In the genomic region with DNA sequence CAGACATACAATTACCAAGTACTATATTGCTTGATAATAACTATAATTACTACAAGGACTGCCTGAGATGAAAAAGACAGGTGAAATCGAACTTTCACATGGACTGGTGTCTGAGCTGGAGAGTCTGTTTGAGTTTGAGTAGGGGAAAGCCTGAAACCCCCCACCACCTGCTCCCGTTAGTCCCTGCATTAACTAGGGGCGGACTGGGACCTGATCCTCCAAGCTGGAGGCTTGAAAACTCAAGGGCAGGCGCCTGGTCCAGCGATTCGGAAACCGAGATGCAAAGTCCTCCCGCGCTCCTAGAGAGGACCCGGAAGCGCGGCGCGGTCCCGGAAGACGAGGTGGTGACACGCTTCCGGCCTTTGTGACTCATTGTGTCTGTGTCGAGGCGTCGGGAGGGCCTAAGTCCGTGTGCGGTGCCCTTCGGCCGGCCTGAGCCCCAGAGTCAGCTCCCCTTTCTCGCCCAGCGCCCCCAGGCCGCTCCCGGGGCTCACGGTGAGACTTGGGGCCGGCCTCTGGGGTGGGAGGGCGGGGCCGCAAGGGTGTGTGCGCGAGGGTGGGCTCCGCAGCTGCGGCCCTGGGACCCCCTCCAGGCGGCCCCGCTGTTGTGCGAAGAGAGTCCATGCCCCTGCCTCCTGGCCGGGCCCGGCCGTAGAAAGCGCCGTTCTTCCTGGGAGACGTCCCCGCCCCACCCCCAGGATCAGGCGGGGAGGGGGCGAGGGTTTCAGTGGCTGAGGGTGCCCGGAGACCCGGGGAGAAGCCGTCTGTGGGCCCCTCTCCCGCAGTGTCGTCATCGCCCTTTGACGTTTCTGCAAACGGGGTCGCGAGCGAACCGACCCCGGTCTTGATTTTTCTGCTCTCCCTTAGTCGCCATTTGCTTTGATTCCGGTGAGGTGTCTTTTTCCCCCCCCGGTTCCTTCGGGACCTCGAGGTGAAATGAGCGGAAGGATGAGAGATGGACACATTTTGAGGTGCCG, we compare ENCODE assay signal across 8 cellular contexts. TPM values are rescaled to one million over a fixed set of nuclear protein-coding genes. Genes with fewer than 3 reads are reported as not detected.
DNase-seq lines count a peak whose midpoint lies in the region; ATAC-seq, FAIRE-seq and TF ChIP-seq lines count a peak whose summit lies in the region.

A gene (plus strand): TSS at position 365 of the 977 bp plus-strand sequence. CDS start 7,911 bp downstream, outside the sequence.

- ATAC-seq in HG02970 (IDR thresholded peaks at IDR 0.05; ENCODE audit: low FRiP score, unreplicated experiment) (peak; percentile 80), aorta (ENCODE audit: low FRiP score) (peak; percentile 98)

- H3K27ac ChIP-seq in hepatocyte (peak within 1 kb of the TSS; percentile 99), aorta (ENCODE audit: low read depth in 1 of 2, low read length in 2 of 2) (peak within 1 kb of the TSS; percentile 81 to 95)

- 3% methylated on average over 44 of the region's 69 CpGs for WGBS in hepatocyte (ENCODE audit: low lambda C conversion rate, missing lambda C conversion rate)
- 2% methylated on average over 60 to 69 of the region's 69 CpGs for WGBS in aorta, 2 donors

- H3K36me3 ChIP-seq in hepatocyte (replicated peaks; ENCODE audit: insufficient read depth, low read depth) (no peaks in the 10 kb centered on the region), aorta (ENCODE audit: control insufficient read depth in 1 of 2, insufficient read depth in 2 of 2, low read length in 1 of 2) (no peaks in the 10 kb centered on the region)

- intact Hi-C loops in aorta (cut with DNase I), result loop anchor here in 1 of 2 donors (1.0 kb wide), 1 partner anchor 35 kb away; no protein-coding TSS in a partner anchor

- H3K4me2 ChIP-seq in hepatocyte, result peak within 1 kb of the TSS; percentile 89

- TF ChIP-seq CTCF in astrocyte of the cerebellum (IDR thresholded peaks at IDR 0.05; ENCODE audit: low read depth, low read length, missing control alignments) (no peak), hepatocyte (IDR thresholded peaks at IDR 0.05; ENCODE audit: poor library complexity) (no peak)

- H2AFZ ChIP-seq in hepatocyte, result peak within 1 kb of the TSS; percentile 92

- H3K79me2 ChIP-seq in hepatocyte, result peaks cover 51% of the 10 kb centered on the region

- H3K4me1 ChIP-seq in hepatocyte (ENCODE audit: insufficient read depth) (peaks cover 16% of the 10 kb centered on the region), aorta (ENCODE audit: control insufficient read depth in 1 of 2, insufficient read depth in 2 of 2, low read length in 2 of 2) (peaks cover 0 to 6% of the 10 kb centered on the region in 2 donors)

- H4K20me1 ChIP-seq in hepatocyte (ENCODE audit: insufficient read depth, poor library complexity, severe bottlenecking), result peaks cover 30% of the 10 kb centered on the region

- peak; percentile 91 for FAIRE-seq in GM18507 (lab: Jason Lieb, UNC)

- in situ Hi-C loops in astrocyte of the cerebellum (cut with HindIII; ENCODE audit: low sequenced_read_pairs), result no loop called here

- H3K9me2 ChIP-seq in hepatocyte (replicated peaks; ENCODE audit: insufficient read depth), result no peaks in the 10 kb centered on the region

- H3K9me3 ChIP-seq in hepatocyte (ENCODE audit: low read depth), result no peaks in the 10 kb centered on the region
- no peaks in the 10 kb centered on the region for H3K9me3 ChIP-seq in aorta (ENCODE audit: control insufficient read depth, low read length)

- H3K27me3 ChIP-seq in hepatocyte (no peaks in the 10 kb centered on the region), aorta (ENCODE audit: control insufficient read depth in 1 of 2, insufficient read depth in 2 of 2, low read length in 1 of 2) (no peaks in the 10 kb centered on the region)

- DNase-seq in GM18507 (ENCODE audit: extremely low spot score, insufficient read length, low read depth) (peak; percentile 98), NCI-H1930 (lab: John Stamatoyannopoulos, UW) (peak; percentile 91 to 97), T-helper 9 cell (peak; percentile 75), astrocyte of the cerebellum (ENCODE audit: low read depth) (peak; percentile 83), hepatocyte (ENCODE audit: low spot score) (peak; percentile 96), renal cortical epithelial cell (ENCODE audit: low read depth) (peak; percentile 81), aorta (peak; percentile 93 to 94)

- H3K4me3 ChIP-seq in astrocyte of the cerebellum (ENCODE audit: low read depth, low read length), result peak within 1 kb of the TSS; percentile 99
- peak within 1 kb of the TSS; percentile 78 for H3K4me3 ChIP-seq in hepatocyte
- peak within 1 kb of the TSS; percentile 94 to 98 for H3K4me3 ChIP-seq in aorta (ENCODE audit: low read length in 2 of 2)

RNA-seq across cellular contexts. Expression of the gene that starts here (rescaled TPM):
- 41.1 and 44.0 TPM in 2 replicates for total RNA-seq in hepatocyte
- polyA plus RNA-seq in hepatocyte, result 27.0 and 29.2 TPM in 2 replicates
- total RNA-seq in renal cortical epithelial cell, result 33.9 and 70.8 TPM in 2 replicates
- total RNA-seq in aorta, result 10 to 100 TPM; 57.9 to 80.9 TPM
- polyA plus RNA-seq in aorta, result 10 to 100 TPM in 1 of 2 donors, 1 to 10 TPM in 1; 6.5 to 15.3 TPM

Comparison
In these comparisons a context has a peak if more than half of its experiments do, and no peak if none do; other contexts are left out.
1. Peak in every context shown above with its lines: DNase-seq, ATAC-seq, H3K4me3 ChIP-seq and H3K27ac ChIP-seq.